In genomic region chr17:75625813-75626486, GRCh38 we compare ENCODE assay signal across 8 cellular contexts. TPM values are rescaled to one million over a fixed set of nuclear protein-coding genes. Genes with fewer than 3 reads are reported as not detected.
DNase-seq lines count a peak whose midpoint lies in the region; ATAC-seq and TF ChIP-seq lines count a peak whose summit lies in the region.

No MANE protein-coding gene starts in this region.

- H3K27me3 ChIP-seq in dorsolateral prefrontal cortex: no peaks in the 10 kb centered on the region

- H3K27me3 Mint-ChIP-seq in naive thymus-derived CD8-positive, alpha-beta T cell: no peaks in the 10 kb centered on the region
- peaks cover 0 to 2% (median 1%) of the 10 kb centered on the region in 3 donors for H3K27me3 Mint-ChIP-seq in immature natural killer cell (ENCODE audit: low read depth in 3 of 3)

- POLR2A ChIA-PET in naive thymus-derived CD8-positive, alpha-beta T cell (lab: Charles Lee): no interaction called here

- H3K9me3 Mint-ChIP-seq in naive thymus-derived CD8-positive, alpha-beta T cell: no peaks in the 10 kb centered on the region
- no peaks in the 10 kb centered on the region for H3K9me3 Mint-ChIP-seq in immature natural killer cell

- H3K27ac ChIP-seq in dorsolateral prefrontal cortex: peak overlapping the region in 6 of 59 donors; percentile 4 to 64 (median 14)

- no peak overlapping the region for H3K27ac Mint-ChIP-seq in naive thymus-derived CD8-positive, alpha-beta T cell
- H3K27ac Mint-ChIP-seq in immature natural killer cell: no peak overlapping the region

- peak; percentile 23 to 31 for DNase-seq in stimulated activated CD4-positive, alpha-beta T cell treated with anti-CD3 and anti-CD28 coated beads, Interleukin-2, amount 100 ng/mL, for 24 hours
- DNase-seq in stimulated activated CD4-positive, alpha-beta T cell treated with anti-CD3 and anti-CD28 coated beads, Interleukin-1b, Interleukin-23, amount 100 ng/mL, for 48 hours: no peak
- DNase-seq in OCI-M1 (lab: John Stamatoyannopoulos, UW) (peak; percentile 43), dorsolateral prefrontal cortex (peak in 4 of 10 donors; percentile 31 to 60 (median 46)), immature natural killer cell (no peak)
- DNase-seq in naive thymus-derived CD8-positive, alpha-beta T cell: peak in 1 of 10 donors; percentile 21
- DNase-seq in activated CD4-positive, CD25-positive, alpha-beta regulatory T cell treated with anti-CD3 and anti-CD28 coated beads, Interleukin-2, amount 50 U/mL, for 72 hours: no peak

- H3K36me3 Mint-ChIP-seq in naive thymus-derived CD8-positive, alpha-beta T cell: peaks cover 0 to 12% (median 0%) of the 10 kb centered on the region in 3 donors
- H3K36me3 Mint-ChIP-seq in immature natural killer cell: peaks cover 0 to 8% (median 0%) of the 10 kb centered on the region in 3 donors

- H3K4me3 ChIP-seq in dorsolateral prefrontal cortex: no peak overlapping the region

- intact Hi-C loops in dorsolateral prefrontal cortex (cut with DNase I): no loop called here

- ATAC-seq in naive thymus-derived CD8-positive, alpha-beta T cell: peak; percentile 67 to 73
- no peak for ATAC-seq in GM18858 (IDR thresholded peaks at IDR 0.05; ENCODE audit: unreplicated experiment)

- peak in 53 of 56 donors; percentile 23 to 79 (median 60) for TF ChIP-seq CTCF in dorsolateral prefrontal cortex (IDR thresholded peaks at IDR 0.05 in 54 of 56, conservative IDR thresholded peaks at IDR 0.05 in 2 of 56; ENCODE audit: low read depth in 1 of 56, partially characterized antibody in 56 of 56)

- no peak overlapping the region for H3K4me3 Mint-ChIP-seq in naive thymus-derived CD8-positive, alpha-beta T cell
- H3K4me3 Mint-ChIP-seq in immature natural killer cell: no peak overlapping the region

- H3K4me1 Mint-ChIP-seq in naive thymus-derived CD8-positive, alpha-beta T cell: peaks cover 0 to 3% (median 1%) of the 10 kb centered on the region in 4 donors
- peaks cover 0 to 2% of the 10 kb centered on the region in 2 donors for H3K4me1 Mint-ChIP-seq in immature natural killer cell

RNA-seq across cellular contexts. Expression of gene SMIM5, which starts 7.3 kb away (rescaled TPM):
- total RNA-seq in dorsolateral prefrontal cortex: 10 to 100 TPM in 18 of 120 experiments, 1 to 10 TPM in 101, under 1 TPM in 1; 0.95 to 34.0 (median 5.6) TPM
- 1 to 10 TPM in 1 of 2 experiments, under 1 TPM in 1; 0.82 to 1.3 TPM for total RNA-seq in naive thymus-derived CD8-positive, alpha-beta T cell
- polyA plus RNA-seq in naive thymus-derived CD8-positive, alpha-beta T cell: under 1 TPM in 2 of 3 donors, not detected in 1; 0.06 to 0.13 TPM
- polyA plus RNA-seq in immature natural killer cell: 1 to 10 TPM in 1 of 3 donors, not detected in 2; 1.1 TPM

RNA-seq across cellular contexts. Expression of gene MYO15B, which starts 38.4 kb away (rescaled TPM):
- total RNA-seq in dorsolateral prefrontal cortex: 100 to 1,000 TPM in 71 of 120 experiments, 10 to 100 TPM in 49; 51.8 to 266 (median 108) TPM
- total RNA-seq in naive thymus-derived CD8-positive, alpha-beta T cell: 100 to 1,000 TPM; 412 to 418 TPM
- 1 to 10 TPM; 1.9 to 3.2 (median 2.5) TPM for polyA plus RNA-seq in naive thymus-derived CD8-positive, alpha-beta T cell
- 1 to 10 TPM in 2 of 3 donors, under 1 TPM in 1; 0.76 to 3.0 (median 2.6) TPM for polyA plus RNA-seq in immature natural killer cell

RNA-seq across cellular contexts. Expression of gene RECQL5, which starts 41.0 kb away (rescaled TPM):
- total RNA-seq in dorsolateral prefrontal cortex: 10 to 100 TPM; 31.3 to 74.3 (median 47.5) TPM
- 10 to 100 TPM; 76.0 to 79.0 TPM for total RNA-seq in naive thymus-derived CD8-positive, alpha-beta T cell
- 10 to 100 TPM; 12.3 to 23.4 (median 19.3) TPM for polyA plus RNA-seq in naive thymus-derived CD8-positive, alpha-beta T cell
- polyA plus RNA-seq in immature natural killer cell: 10 to 100 TPM in 2 of 3 donors, 1 to 10 TPM in 1; 7.0 to 18.1 (median 15.5) TPM

RNA-seq across cellular contexts. Expression of gene SAP30BP, which starts 41.2 kb away (rescaled TPM):
- total RNA-seq in dorsolateral prefrontal cortex: 100 to 1,000 TPM in 23 of 120 experiments, 10 to 100 TPM in 97; 65.3 to 160 (median 88.1) TPM
- total RNA-seq in naive thymus-derived CD8-positive, alpha-beta T cell: 100 to 1,000 TPM in 1 of 2 experiments, 10 to 100 TPM in 1; 99.2 to 121 TPM
- polyA plus RNA-seq in naive thymus-derived CD8-positive, alpha-beta T cell: 10 to 100 TPM; 57.8 to 72.0 (median 69.6) TPM
- polyA plus RNA-seq in immature natural killer cell: 10 to 100 TPM; 71.5 to 94.2 (median 80.1) TPM

Comparison
In these comparisons a context has a peak if more than half of its experiments do, and no peak if none do; other contexts are left out.
1. DNase-seq: peak in stimulated activated CD4-positive, alpha-beta T cell treated with anti-CD3 and anti-CD28 coated beads, Interleukin-2, amount 100 ng/mL, for 24 hours (2 of 2) and OCI-M1 (single experiment); none in stimulated activated CD4-positive, alpha-beta T cell treated with anti-CD3 and anti-CD28 coated beads, Interleukin-1b, Interleukin-23, amount 100 ng/mL, for 48 hours (single experiment), immature natural killer cell (0 of 3) and activated CD4-positive, CD25-positive, alpha-beta regulatory T cell treated with anti-CD3 and anti-CD28 coated beads, Interleukin-2, amount 50 U/mL, for 72 hours (single experiment).